ENCODE assay signal across 22 cellular contexts in the genomic region with DNA sequence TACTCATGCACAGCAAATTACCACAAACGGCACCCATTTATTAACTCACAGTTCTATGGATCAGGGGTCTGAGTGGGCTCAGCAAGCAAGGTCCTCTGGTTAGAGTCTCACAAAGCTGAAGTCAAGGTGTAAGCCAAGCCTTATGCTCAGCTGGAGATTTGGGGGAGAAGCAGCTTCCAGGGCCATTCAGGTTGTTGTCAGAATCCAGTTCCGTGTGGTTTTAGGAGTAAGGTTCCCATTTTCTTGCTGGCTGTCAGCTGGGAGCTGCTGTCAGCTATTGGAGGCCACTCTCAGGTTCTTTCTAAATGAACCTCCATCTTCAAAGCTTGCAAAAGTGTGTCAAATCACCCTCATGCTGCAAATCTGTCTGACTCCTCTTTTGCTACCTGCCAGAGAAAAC. TPM values are rescaled to one million over a fixed set of nuclear protein-coding genes. Genes with fewer than 3 reads are reported as not detected.
"Had no signal": no experiment of that assay in that cellular context is flagged by ENCODE, and none has a peak within 500 bp of the region (broad histone marks: within the 10 kb centered on the region; RNA-seq: fewer than 3 reads in every experiment).

No MANE protein-coding gene starts in this region.

- DNase-seq: central memory CD4-positive, alpha-beta T cell; effector CD4-positive, alpha-beta T cell; foreskin fibroblast; hippocampal formation; left colon; mammary epithelial cell; mucosa of descending colon; naive thymus-derived CD8-positive, alpha-beta T cell; posterior cingulate gyrus; stimulated activated CD4-positive, alpha-beta T cell treated with anti-CD3 and anti-CD28 coated beads, Interleukin-4, amount 100 ng/mL, for 24 hours; stimulated activated naive CD4-positive, alpha-beta T cell; stomach; trophoblast cell had no signal

- H3K4me3 Mint-ChIP-seq: naive thymus-derived CD8-positive, alpha-beta T cell had no signal

- H3K4me3 ChIP-seq: coronary artery, mucosa of descending colon, smooth muscle cell, stomach had no signal

- H3K4me1 Mint-ChIP-seq: naive thymus-derived CD8-positive, alpha-beta T cell had no signal

- ATAC-seq: left colon; mucosa of descending colon; naive thymus-derived CD8-positive, alpha-beta T cell had no signal

- H3K36me3 ChIP-seq: neutrophil, stomach had no signal

- H3K9me3 ChIP-seq: mucosa of descending colon, neutrophil had no signal

- H3K27ac ChIP-seq: neutrophil had no signal

RNA-seq across cellular contexts. Expression of a gene that starts 17.7 kb away (rescaled TPM):
- total RNA-seq: chondrocyte; dermis microvascular lymphatic vessel endothelial cell; kidney epithelial cell; left colon; mammary epithelial cell; mucosa of descending colon; naive thymus-derived CD8-positive, alpha-beta T cell; osteoblast; pulmonary artery endothelial cell; smooth muscle cell; stomach had no signal
- polyA plus RNA-seq: mammary epithelial cell; naive thymus-derived CD8-positive, alpha-beta T cell; neural cell; smooth muscle cell had no signal

RNA-seq across cellular contexts. Expression of a gene that starts 19.4 kb away (rescaled TPM):
- total RNA-seq: chondrocyte, dermis microvascular lymphatic vessel endothelial cell, kidney epithelial cell, mammary epithelial cell, osteoblast, pulmonary artery endothelial cell, smooth muscle cell had no signal
- polyA plus RNA-seq: mammary epithelial cell, neural cell had no signal
